Comparison of ENCODE assay signal across 10 cellular contexts in genomic region chr1:241532864-241533263, GRCh38. TPM values are rescaled to one million over a fixed set of nuclear protein-coding genes. Genes with fewer than 3 reads are reported as not detected.
DNase-seq lines count a peak whose midpoint lies in the region; ATAC-seq and TF ChIP-seq lines count a peak whose summit lies in the region.
"Had no signal": no experiment of that assay in that cellular context is flagged by ENCODE, and none has a peak within 500 bp of the region (broad histone marks: within the 10 kb centered on the region; RNA-seq: fewer than 3 reads in every experiment).

No MANE protein-coding gene starts in this region.

- H3K9me3 Mint-ChIP-seq in CD4-positive, alpha-beta T cell: no peaks in the 10 kb centered on the region
- no peaks in the 10 kb centered on the region for H3K9me3 Mint-ChIP-seq in effector memory CD8-positive, alpha-beta T cell
- H3K9me3 Mint-ChIP-seq in natural killer cell: no peaks in the 10 kb centered on the region

- H3K27me3 Mint-ChIP-seq in CD4-positive, alpha-beta T cell: no peaks in the 10 kb centered on the region
- H3K27me3 Mint-ChIP-seq in effector memory CD8-positive, alpha-beta T cell: peaks cover 0 to 5% of the 10 kb centered on the region in 2 donors
- H3K27me3 Mint-ChIP-seq in natural killer cell (ENCODE audit: low read depth in 2 of 2): peaks cover 7 to 18% of the 10 kb centered on the region in 2 donors

- H3K4me3 Mint-ChIP-seq in CD4-positive, alpha-beta T cell: peak overlapping the region; percentile 36
- H3K4me3 Mint-ChIP-seq in effector memory CD8-positive, alpha-beta T cell: no peak overlapping the region
- H3K4me3 Mint-ChIP-seq in natural killer cell: no peak overlapping the region

- no peaks in the 10 kb centered on the region for H3K36me3 Mint-ChIP-seq in CD4-positive, alpha-beta T cell (ENCODE audit: low read depth)
- peaks cover 3% of the 10 kb centered on the region for H3K36me3 Mint-ChIP-seq in effector memory CD8-positive, alpha-beta T cell (ENCODE audit: insufficient read depth)
- H3K36me3 Mint-ChIP-seq in natural killer cell: no peaks in the 10 kb centered on the region

- intact Hi-C loops in CD4-positive, alpha-beta T cell (cut with DNase I, micrococcal nuclease): loop anchor here (5.0 to 10.0 kb wide), 6 partner anchors 79 to 1794 kb away; partner anchors contain the start of gene MAP1LC3C (in 1 of the 2)
- intact Hi-C loops in natural killer cell (cut with micrococcal nuclease): loop anchor here (5.0 kb wide), 3 partner anchors 314 to 1794 kb away; partner anchors contain the start of gene EXO1
- intact Hi-C loops in thyroid gland (cut with DNase I): loop anchor here (5.0 kb wide), 1 partner anchor 109 kb away; the partner anchor contains the start of genes CHML and OPN3

- WGBS in thyroid gland, 2 donors: 82 to 87% methylated on average over 7 of the region's 7 CpGs

- POLR2A ChIA-PET in CD4-positive, alpha-beta T cell (lab: Charles Lee): interaction anchor here (0.6 to 1.2 kb wide), 3 partner anchors 19 to 108 kb away, joined by 3 to 4 read pairs (median 4); partner anchors contain the start of genes CHML and OPN3

- DNase-seq in CD4-positive, alpha-beta T cell: no peak
- DNase-seq in effector memory CD8-positive, alpha-beta T cell: no peak
- no peak for DNase-seq in natural killer cell
- no peak for DNase-seq in NCI-H1694 (lab: John Stamatoyannopoulos, UW)
- DNase-seq in activated gamma-delta T cell treated with Interleukin-2 at 50 U/mL for 16 hours: no peak
- DNase-seq in thyroid gland: no peak
- DNase-seq: activated CD4-positive, alpha-beta T cell treated with anti-CD3 and anti-CD28 coated beads, Interleukin-2, amount 10 ng/mL, durations not matched to agents 7 days and 5 days; NCI-H1092 had no signal

- no peak overlapping the region for H3K4me3 ChIP-seq in thyroid gland (replicated peaks in 1 of 3)

- CTCF ChIA-PET in CD4-positive, alpha-beta T cell (lab: Charles Lee): interaction anchor here (0.6 kb wide), 1 partner anchor 94 kb away, joined by 3 read pairs; no protein-coding TSS in a partner anchor

- no peaks in the 10 kb centered on the region for H3K36me3 ChIP-seq in thyroid gland

- peaks cover 6% of the 10 kb centered on the region for H3K4me1 Mint-ChIP-seq in CD4-positive, alpha-beta T cell (ENCODE audit: low read depth)
- peaks cover 5 to 6% of the 10 kb centered on the region in 2 donors for H3K4me1 Mint-ChIP-seq in effector memory CD8-positive, alpha-beta T cell (ENCODE audit: low read depth in 2 of 2)
- peaks cover 11 to 14% of the 10 kb centered on the region in 2 donors for H3K4me1 Mint-ChIP-seq in natural killer cell

- H3K27ac Mint-ChIP-seq in CD4-positive, alpha-beta T cell: no peak overlapping the region
- no peak overlapping the region for H3K27ac Mint-ChIP-seq in effector memory CD8-positive, alpha-beta T cell
- no peak overlapping the region for H3K27ac Mint-ChIP-seq in natural killer cell

- no peaks in the 10 kb centered on the region for H3K9me3 ChIP-seq in CD4-positive, alpha-beta T cell (ENCODE audit: control insufficient read depth, low read length)
- H3K9me3 ChIP-seq in thyroid gland: no peaks in the 10 kb centered on the region

- H3K27me3 ChIP-seq in CD4-positive, alpha-beta T cell (ENCODE audit: control insufficient read depth, insufficient read depth, low read length): no peaks in the 10 kb centered on the region
- H3K27me3 ChIP-seq in thyroid gland: no peaks in the 10 kb centered on the region

- TF ChIP-seq CTCF in CD4-positive, alpha-beta T cell (IDR thresholded peaks at IDR 0.05): no peak
- TF ChIP-seq CTCF in natural killer cell (IDR thresholded peaks at IDR 0.05) (no peak), thyroid gland (IDR thresholded peaks at IDR 0.05) (no peak)

- no peaks in the 10 kb centered on the region for H3K4me1 ChIP-seq in thyroid gland

- ATAC-seq in CD4-positive, alpha-beta T cell (ENCODE audit: poor library complexity): no peak
- ATAC-seq in GM19351 (IDR thresholded peaks at IDR 0.05; ENCODE audit: unreplicated experiment): peak; percentile 61
- ATAC-seq in HG03064 (IDR thresholded peaks at IDR 0.05; ENCODE audit: low read depth, unreplicated experiment): peak; percentile 49
- peak; percentile 44 for ATAC-seq in effector memory CD8-positive, alpha-beta T cell (replicated peaks)
- ATAC-seq in natural killer cell: no peak

- no peak overlapping the region for H3K27ac ChIP-seq in CD4-positive, alpha-beta T cell (ENCODE audit: low read depth, low read length)
- H3K27ac ChIP-seq in thyroid gland: no peak overlapping the region

- TF ChIP-seq POLR2A in thyroid gland (IDR thresholded peaks at IDR 0.05): no peak

RNA-seq across cellular contexts. Expression of gene KMO, which starts 0.7 kb away (rescaled TPM):
- total RNA-seq in CD4-positive, alpha-beta T cell: not detected
- total RNA-seq in natural killer cell (1 to 10 TPM in 1 of 3 donors, under 1 TPM in 1, not detected in 1; 0.97 to 1.1 TPM), thyroid gland (1 to 10 TPM in 1 of 4 donors, under 1 TPM in 2, not detected in 1; 0.27 to 2.3 (median 0.39) TPM)

RNA-seq across cellular contexts. Expression of gene FH, which starts 13.3 kb away (rescaled TPM):
- total RNA-seq in CD4-positive, alpha-beta T cell: 10 to 100 TPM; 13.0 to 16.9 TPM
- total RNA-seq in natural killer cell (10 to 100 TPM; 16.6 to 18.3 (median 16.7) TPM), thyroid gland (10 to 100 TPM; 52.7 to 84.3 (median 64.6) TPM)

Comparison
In these comparisons a context has a peak if more than half of its experiments do, and no peak if none do; other contexts are left out.
1. ATAC-seq: peak in GM19351 (single experiment), HG03064 (single experiment) and effector memory CD8-positive, alpha-beta T cell (single experiment); none in CD4-positive, alpha-beta T cell (single experiment) and natural killer cell (0 of 3).